In genomic region chr16:83895243-83895642, GRCh38 we compare ENCODE assay signal across 28 cellular contexts.
"Had no signal": no experiment of that assay in that cellular context is flagged by ENCODE, and none has a peak within 500 bp of the region (broad histone marks: within the 10 kb centered on the region; RNA-seq: fewer than 3 reads in every experiment).

No MANE protein-coding gene starts in this region.

- H3K9ac ChIP-seq: neural progenitor cell, parathyroid adenoma had no signal

- H3K4me1 ChIP-seq: uterus had no signal

- ATAC-seq: natural killer cell; psoas muscle; right cardiac atrium; sciatic nerve; stimulated activated memory B cell treated with anti-CD40 and anti-IgM and Interleukin-4, amounts not matched to agents 10 μg/mL and 1 μg/mL and 100 μg/mL, for 72 hours; stimulated activated naive CD8-positive, alpha-beta T cell treated with anti-CD3 and anti-CD28 coated beads, Interleukin-15, amount 100 ng/mL, for 72 hours; stimulated activated naive CD8-positive, alpha-beta T cell treated with anti-CD3 and anti-CD28 coated beads, Interleukin-15, Interleukin-2, amounts not matched to agents 100 U/mL and 50 U/mL, for 24 hours; upper lobe of right lung had no signal

- H2AFZ ChIP-seq: neural progenitor cell, parathyroid adenoma had no signal

- H3K27ac ChIP-seq: neural progenitor cell, ovary, parathyroid adenoma, psoas muscle, skin epidermis, spleen, suprapubic skin, testis, tibial artery, transverse colon, upper lobe of right lung, uterus had no signal

- DNase-seq: natural killer cell; occipital lobe; ovary; posterior cingulate gyrus; psoas muscle; right cardiac atrium; spleen; stimulated activated CD4-positive, alpha-beta T cell treated with anti-CD3 and anti-CD28 coated beads, Interleukin-12 subunit alpha, Interleukin-12 subunit beta, amount 100 ng/mL, for 4 hours; stimulated activated CD4-positive, alpha-beta T cell treated with anti-CD3 and anti-CD28 coated beads, Interleukin-1b, Interleukin-23, amount 100 ng/mL, for 48 hours; stimulated activated CD4-positive, alpha-beta T cell treated with anti-CD3 and anti-CD28 coated beads, Interleukin-4, amount 100 ng/mL, for 1 hour; stimulated activated CD4-positive, alpha-beta T cell treated with anti-CD3 and anti-CD28 coated beads, Interleukin-4, amount 100 ng/mL, for 4 hours; stimulated activated CD8-positive, alpha-beta memory T cell treated with anti-CD3 and anti-CD28 coated beads, Interleukin-4, amount 100 ng/mL, for 48 hours; stimulated activated naive CD4-positive, alpha-beta T cell; stimulated activated naive CD8-positive, alpha-beta T cell treated with anti-CD3 and anti-CD28 coated beads, Interleukin-15, amount 100 ng/mL, for 72 hours; stimulated activated naive CD8-positive, alpha-beta T cell treated with anti-CD3 and anti-CD28 coated beads, Interleukin-15, Interleukin-2, amounts not matched to agents 100 U/mL and 50 U/mL, for 24 hours; substantia nigra; testis; tibial artery; transverse colon; upper lobe of right lung; uterus had no signal

- H3K9me3 ChIP-seq: ovary, testis, upper lobe of right lung, uterus had no signal

- H3K4me3 ChIP-seq: neural progenitor cell, ovary, psoas muscle, skin epidermis, smooth muscle cell, spleen, suprapubic skin, testis, tibial artery, transverse colon, upper lobe of right lung, uterus had no signal

- H3K4me2 ChIP-seq: neural progenitor cell, smooth muscle cell had no signal

- H3K36me3 ChIP-seq: neural progenitor cell, ovary, spleen, suprapubic skin, tibial artery, transverse colon, upper lobe of right lung, uterus had no signal

- H3K27me3 ChIP-seq: ovary, spleen, suprapubic skin, testis, tibial artery, transverse colon, upper lobe of right lung, uterus had no signal
